Comparison of ENCODE assay signal across 14 cellular contexts in genomic region chr14:96136361-96136760, GRCh38.
DNase-seq lines count a peak whose midpoint lies in the region; ATAC-seq and TF ChIP-seq lines count a peak whose summit lies in the region.
"Had no signal": no experiment of that assay in that cellular context is flagged by ENCODE, and none has a peak within 500 bp of the region (broad histone marks: within the 10 kb centered on the region; RNA-seq: fewer than 3 reads in every experiment).

No MANE protein-coding gene starts in this region.

- H3K27me3 ChIP-seq in breast epithelium (peaks cover 0 to 4% of the 10 kb centered on the region in 2 donors), SK-N-SH (ENCODE audit: insufficient read depth) (no peaks in the 10 kb centered on the region), fibroblast of lung (ENCODE audit: control insufficient read depth, insufficient read depth, low read length) (no peaks in the 10 kb centered on the region), esophagus squamous epithelium (no peaks in the 10 kb centered on the region)
- H3K27me3 ChIP-seq: vagina had no signal

- peaks cover 8 to 9% of the 10 kb centered on the region in 2 donors for H3K9me3 ChIP-seq in breast epithelium
- 0 out of 2 replicates have a peak, but pooled peaks cover 4% of the 10 kb centered on the region for H3K9me3 ChIP-seq in SK-N-SH
- no peaks in the 10 kb centered on the region for H3K9me3 ChIP-seq in fibroblast of lung (ENCODE audit: control insufficient read depth, insufficient read depth, low read depth, low read length)
- peaks cover 0 to 10% (median 8%) of the 10 kb centered on the region in 3 donors for H3K9me3 ChIP-seq in esophagus squamous epithelium
- H3K9me3 ChIP-seq: vagina had no signal

- no TSS peak for BruUV-seq in MCF 10A (replicated peaks; lab: Mats Ljungman, UMichigan)

- H3K27ac ChIP-seq in breast epithelium (peak overlapping the region in 1 of 2 donors; percentile 58), SK-N-SH (ENCODE audit: low read depth in 2 of 2, low read length in 1 of 2) (peak overlapping the region in 1 of 2 experiments; percentile 51; a peak in 1 of 4 replicates), fibroblast of lung (ENCODE audit: insufficient read depth, low read length) (no peak overlapping the region), esophagus squamous epithelium (peak overlapping the region in 2 of 4 donors; percentile 26 to 46)
- H3K27ac ChIP-seq: HL-60, vagina had no signal

- no peaks in the 10 kb centered on the region for H3K4me1 Mint-ChIP-seq in MCF 10A (ENCODE audit: insufficient read depth, unreplicated experiment)

- peaks cover 10% of the 10 kb centered on the region for H3K9me3 Mint-ChIP-seq in MCF 10A (ENCODE audit: unreplicated experiment)

- peak; percentile 58 for DNase-seq in MCF 10A (ENCODE audit: unreplicated experiment)
- DNase-seq in breast epithelium (ENCODE audit: low spot score in 2 of 2), result no peak
- no peak for DNase-seq in SK-N-SH
- peak; percentile 86 to 89 for DNase-seq in fibroblast of lung (ENCODE audit: low read depth in 2 of 2)
- no peak for DNase-seq in DMS153 treated with DMSO at 0.1 percent for 48 hours (lab: John Stamatoyannopoulos, UW; ENCODE audit: unreplicated experiment)
- DNase-seq in esophagus squamous epithelium (lab: John Stamatoyannopoulos, UW), result no peak
- DNase-seq in activated CD8-positive, alpha-beta memory T cell treated with anti-CD3 and anti-CD28 coated beads, Interleukin-2, amount 50 U/mL, for 4 hours, result no peak
- DNase-seq: glutamatergic neuron, NCI-H748 treated with DMSO at 0.1 percent for 48 hours, nucleus accumbens had no signal

- no peaks in the 10 kb centered on the region for H3K9me2 ChIP-seq in SK-N-SH

- H3K27me3 Mint-ChIP-seq in MCF 10A (ENCODE audit: insufficient read depth, unreplicated experiment), result peaks cover 15% of the 10 kb centered on the region

- H3K79me2 ChIP-seq in SK-N-SH (ENCODE audit: insufficient read depth), result no peaks in the 10 kb centered on the region
- no peaks in the 10 kb centered on the region for H3K79me2 ChIP-seq in fibroblast of lung (ENCODE audit: control insufficient read depth, insufficient read depth, low read length)

- H2AFZ ChIP-seq in SK-N-SH (ENCODE audit: low read depth) (no peak overlapping the region), fibroblast of lung (ENCODE audit: low read length) (no peak overlapping the region)

- CTCF ChIA-PET in MCF 10A (lab: Yijun Ruan, JAX) (interaction anchor here (1.2 to 1.7 kb wide), 4 partner anchors 9 to 81 kb away, joined by 3 to 8 read pairs (median 6); no protein-coding TSS in a partner anchor), SK-N-SH (lab: Yijun Ruan, JAX) (no interaction called here)

- H4K20me1 ChIP-seq in SK-N-SH (ENCODE audit: insufficient read depth) (no peaks in the 10 kb centered on the region), fibroblast of lung (ENCODE audit: control insufficient read depth, extremely low read depth, insufficient read depth, low read length) (no peaks in the 10 kb centered on the region)

- ATAC-seq in HG02610 (IDR thresholded peaks at IDR 0.05; ENCODE audit: unreplicated experiment), result no peak
- ATAC-seq: activated CD4-positive, CD25-positive, alpha-beta regulatory T cell treated with anti-CD3 and anti-CD28 coated beads, Interleukin-2, amount 50 U/mL, for 24 hours had no signal

- no peaks in the 10 kb centered on the region for H3K36me3 Mint-ChIP-seq in MCF 10A (ENCODE audit: insufficient read depth, unreplicated experiment)

- H3F3A ChIP-seq in SK-N-SH (replicated peaks; ENCODE audit: insufficient read depth), result peaks cover 9% of the 10 kb centered on the region

- H3K9ac ChIP-seq in SK-N-SH, result no peak overlapping the region
- no peak overlapping the region for H3K9ac ChIP-seq in fibroblast of lung (ENCODE audit: insufficient read depth, low read length)

- no peak for TF ChIP-seq CTCF in MCF 10A (IDR thresholded peaks at IDR 0.05; ENCODE audit: unreplicated experiment)
- no peak for TF ChIP-seq CTCF in breast epithelium (IDR thresholded peaks at IDR 0.05)
- TF ChIP-seq CTCF in SK-N-SH (IDR thresholded peaks at IDR 0.05), result no peak
- no peak for TF ChIP-seq CTCF in fibroblast of lung (conservative IDR thresholded peaks at IDR 0.05 in 1 of 2, IDR thresholded peaks at IDR 0.05 in 1 of 2; ENCODE audit: low read depth in 1 of 2, low read length in 2 of 2)
- TF ChIP-seq CTCF in esophagus squamous epithelium (IDR thresholded peaks at IDR 0.05), result no peak

- TF ChIP-seq POLR2A in breast epithelium (IDR thresholded peaks at IDR 0.05) (no peak), esophagus squamous epithelium (IDR thresholded peaks at IDR 0.05) (no peak)

- WGBS in SK-N-SH (ENCODE audit: low lambda C conversion rate), result 30% methylated on average over 3 of the region's 3 CpGs
- WGBS in esophagus squamous epithelium, 2 donors, result 13 to 22% methylated on average over 3 of the region's 3 CpGs

- TF ChIP-seq EP300 in SK-N-SH (IDR thresholded peaks at IDR 0.05; ENCODE audit: borderline replicate concordance in 1 of 2, low read depth in 1 of 2, low read length in 1 of 2), result no peak

- POLR2A ChIA-PET in MCF 10A (lab: Yijun Ruan, JAX), result no interaction called here
- POLR2A ChIA-PET in SK-N-SH (lab: Yijun Ruan, JAX), result no interaction called here

- TF ChIP-seq RAD21 in SK-N-SH (IDR thresholded peaks at IDR 0.05; ENCODE audit: low read length), result no peak

- H3K36me3 ChIP-seq in breast epithelium, result no peaks in the 10 kb centered on the region
- no peaks in the 10 kb centered on the region for H3K36me3 ChIP-seq in SK-N-SH (replicated peaks in 1 of 2; ENCODE audit: control insufficient read depth in 1 of 2, insufficient read depth in 2 of 2, low read length in 1 of 2)
- no peaks in the 10 kb centered on the region for H3K36me3 ChIP-seq in fibroblast of lung (ENCODE audit: control insufficient read depth, insufficient read depth, low read length)
- no peaks in the 10 kb centered on the region for H3K36me3 ChIP-seq in esophagus squamous epithelium
- H3K36me3 ChIP-seq: vagina had no signal

- intact Hi-C loops in MCF 10A (cut with micrococcal nuclease) (loop anchor here (10.0 kb wide), 1 partner anchor 68 kb away; the partner anchor contains the start of gene BDKRB2), breast epithelium (cut with DNase I; ENCODE audit: low total_unique reads) (loop anchor here (5.0 kb wide), 1 partner anchor 1349 kb away; no protein-coding TSS in a partner anchor), esophagus squamous epithelium (cut with DNase I) (no loop called here)

- no peak overlapping the region for H3K27ac Mint-ChIP-seq in MCF 10A (ENCODE audit: low read depth, unreplicated experiment)

- no peak overlapping the region for H3K4me3 Mint-ChIP-seq in MCF 10A (ENCODE audit: unreplicated experiment)

- H3K4me2 ChIP-seq in SK-N-SH (no peak overlapping the region), fibroblast of lung (ENCODE audit: extremely low read depth, insufficient read depth, low read length) (no peak overlapping the region)

- H3K4me3 ChIP-seq in breast epithelium (no peak overlapping the region), SK-N-SH (ENCODE audit: low read depth in 2 of 2, low read length in 1 of 2) (no peak overlapping the region), fibroblast of lung (replicated peaks in 1 of 4; ENCODE audit: control extremely low read depth in 1 of 4, insufficient read depth in 1 of 4, low read depth in 3 of 4, low read length in 4 of 4) (no peak overlapping the region), esophagus squamous epithelium (no peak overlapping the region)
- H3K4me3 ChIP-seq: vagina had no signal

- H3K4me1 ChIP-seq in breast epithelium, result no peaks in the 10 kb centered on the region
- H3K4me1 ChIP-seq in SK-N-SH (ENCODE audit: control insufficient read depth in 1 of 2, insufficient read depth in 2 of 2, low read depth in 1 of 2, low read length in 1 of 2), result no peaks in the 10 kb centered on the region; a peak in 1 of 4 replicates
- no peaks in the 10 kb centered on the region for H3K4me1 ChIP-seq in fibroblast of lung (ENCODE audit: control insufficient read depth, extremely low read depth, insufficient read depth, low read length)
- no peaks in the 10 kb centered on the region for H3K4me1 ChIP-seq in esophagus squamous epithelium
- H3K4me1 ChIP-seq: vagina had no signal

TF ChIP-seq in SK-N-SH, 30 proteins besides CTCF, POLR2A, EP300 and RAD21:
- TF ChIP-seq SIN3A (IDR thresholded peaks at IDR 0.05; ENCODE audit: borderline replicate concordance, low read depth, low read length) (no peak), PBX3 (IDR thresholded peaks at IDR 0.05) (peak; percentile 49), FOSL2 (IDR thresholded peaks at IDR 0.05; ENCODE audit: borderline replicate concordance, low read depth) (peak; percentile 15; the same call in 1 of the 2 replicates), TCF12 (IDR thresholded peaks at IDR 0.05) (peak; percentile 33), IRF3 (IDR thresholded peaks at IDR 0.05; ENCODE audit: low read depth, low read length) (no peak), MXI1 (IDR thresholded peaks at IDR 0.05; ENCODE audit: low read depth, low read length) (no peak), NFIC (IDR thresholded peaks at IDR 0.05; ENCODE audit: borderline replicate concordance) (peak; percentile 18; the same call in 1 of the 2 replicates), RXRA (IDR thresholded peaks at IDR 0.05; ENCODE audit: borderline replicate concordance, low read depth) (no peak), MEF2A (IDR thresholded peaks at IDR 0.05; ENCODE audit: borderline replicate concordance, low read depth) (no peak), POLR2AphosphoS5 (IDR thresholded peaks at IDR 0.05; ENCODE audit: low read depth, low read length) (no peak), TEAD4 (IDR thresholded peaks at IDR 0.05; ENCODE audit: borderline replicate concordance, insufficient read depth) (no peak)

Comparison
In these comparisons a context has a peak if more than half of its experiments do, and no peak if none do; other contexts are left out.
1. DNase-seq: peak in MCF 10A (single experiment) and fibroblast of lung (2 of 2); none in breast epithelium (0 of 2), SK-N-SH (single experiment), DMS153 treated with DMSO at 0.1 percent for 48 hours (single experiment), esophagus squamous epithelium (single experiment) and activated CD8-positive, alpha-beta memory T cell treated with anti-CD3 and anti-CD28 coated beads, Interleukin-2, amount 50 U/mL, for 4 hours (single experiment).